2 cellular contexts compared by ENCODE assay signal in genomic region chr16:30728321-30728720, GRCh38.
TF ChIP-seq lines count a peak whose summit lies in the region.

No MANE protein-coding gene starts in this region.

TF ChIP-seq in GM23338, 12 proteins besides CTCF, POLR2A, EP300 and RAD21:
- TF ChIP-seq STAT1 (IDR thresholded peaks at IDR 0.05; ENCODE audit: unreplicated experiment) (no peak), ETS1 (IDR thresholded peaks at IDR 0.05) (no peak), NANOG (IDR thresholded peaks at IDR 0.05; ENCODE audit: borderline replicate concordance) (no peak), CREB1 (CRISPR knock-in tag; IDR thresholded peaks at IDR 0.05; ENCODE audit: low read depth) (no peak), ZNF114 (CRISPR knock-in tag; IDR thresholded peaks at IDR 0.05) (no peak), JUNB (IDR thresholded peaks at IDR 0.05; ENCODE audit: unreplicated experiment) (no peak), EZH2 (IDR thresholded peaks at IDR 0.05; ENCODE audit: low read depth, unreplicated experiment) (no peak), ZNF331 (CRISPR knock-in tag; IDR thresholded peaks at IDR 0.05; ENCODE audit: low read depth) (no peak), EZH2phosphoT487 (IDR thresholded peaks at IDR 0.05; ENCODE audit: unreplicated experiment) (no peak), POLR2AphosphoS5 (IDR thresholded peaks at IDR 0.05; ENCODE audit: low read depth) (no peak)
- TF ChIP-seq, protein P1, sequence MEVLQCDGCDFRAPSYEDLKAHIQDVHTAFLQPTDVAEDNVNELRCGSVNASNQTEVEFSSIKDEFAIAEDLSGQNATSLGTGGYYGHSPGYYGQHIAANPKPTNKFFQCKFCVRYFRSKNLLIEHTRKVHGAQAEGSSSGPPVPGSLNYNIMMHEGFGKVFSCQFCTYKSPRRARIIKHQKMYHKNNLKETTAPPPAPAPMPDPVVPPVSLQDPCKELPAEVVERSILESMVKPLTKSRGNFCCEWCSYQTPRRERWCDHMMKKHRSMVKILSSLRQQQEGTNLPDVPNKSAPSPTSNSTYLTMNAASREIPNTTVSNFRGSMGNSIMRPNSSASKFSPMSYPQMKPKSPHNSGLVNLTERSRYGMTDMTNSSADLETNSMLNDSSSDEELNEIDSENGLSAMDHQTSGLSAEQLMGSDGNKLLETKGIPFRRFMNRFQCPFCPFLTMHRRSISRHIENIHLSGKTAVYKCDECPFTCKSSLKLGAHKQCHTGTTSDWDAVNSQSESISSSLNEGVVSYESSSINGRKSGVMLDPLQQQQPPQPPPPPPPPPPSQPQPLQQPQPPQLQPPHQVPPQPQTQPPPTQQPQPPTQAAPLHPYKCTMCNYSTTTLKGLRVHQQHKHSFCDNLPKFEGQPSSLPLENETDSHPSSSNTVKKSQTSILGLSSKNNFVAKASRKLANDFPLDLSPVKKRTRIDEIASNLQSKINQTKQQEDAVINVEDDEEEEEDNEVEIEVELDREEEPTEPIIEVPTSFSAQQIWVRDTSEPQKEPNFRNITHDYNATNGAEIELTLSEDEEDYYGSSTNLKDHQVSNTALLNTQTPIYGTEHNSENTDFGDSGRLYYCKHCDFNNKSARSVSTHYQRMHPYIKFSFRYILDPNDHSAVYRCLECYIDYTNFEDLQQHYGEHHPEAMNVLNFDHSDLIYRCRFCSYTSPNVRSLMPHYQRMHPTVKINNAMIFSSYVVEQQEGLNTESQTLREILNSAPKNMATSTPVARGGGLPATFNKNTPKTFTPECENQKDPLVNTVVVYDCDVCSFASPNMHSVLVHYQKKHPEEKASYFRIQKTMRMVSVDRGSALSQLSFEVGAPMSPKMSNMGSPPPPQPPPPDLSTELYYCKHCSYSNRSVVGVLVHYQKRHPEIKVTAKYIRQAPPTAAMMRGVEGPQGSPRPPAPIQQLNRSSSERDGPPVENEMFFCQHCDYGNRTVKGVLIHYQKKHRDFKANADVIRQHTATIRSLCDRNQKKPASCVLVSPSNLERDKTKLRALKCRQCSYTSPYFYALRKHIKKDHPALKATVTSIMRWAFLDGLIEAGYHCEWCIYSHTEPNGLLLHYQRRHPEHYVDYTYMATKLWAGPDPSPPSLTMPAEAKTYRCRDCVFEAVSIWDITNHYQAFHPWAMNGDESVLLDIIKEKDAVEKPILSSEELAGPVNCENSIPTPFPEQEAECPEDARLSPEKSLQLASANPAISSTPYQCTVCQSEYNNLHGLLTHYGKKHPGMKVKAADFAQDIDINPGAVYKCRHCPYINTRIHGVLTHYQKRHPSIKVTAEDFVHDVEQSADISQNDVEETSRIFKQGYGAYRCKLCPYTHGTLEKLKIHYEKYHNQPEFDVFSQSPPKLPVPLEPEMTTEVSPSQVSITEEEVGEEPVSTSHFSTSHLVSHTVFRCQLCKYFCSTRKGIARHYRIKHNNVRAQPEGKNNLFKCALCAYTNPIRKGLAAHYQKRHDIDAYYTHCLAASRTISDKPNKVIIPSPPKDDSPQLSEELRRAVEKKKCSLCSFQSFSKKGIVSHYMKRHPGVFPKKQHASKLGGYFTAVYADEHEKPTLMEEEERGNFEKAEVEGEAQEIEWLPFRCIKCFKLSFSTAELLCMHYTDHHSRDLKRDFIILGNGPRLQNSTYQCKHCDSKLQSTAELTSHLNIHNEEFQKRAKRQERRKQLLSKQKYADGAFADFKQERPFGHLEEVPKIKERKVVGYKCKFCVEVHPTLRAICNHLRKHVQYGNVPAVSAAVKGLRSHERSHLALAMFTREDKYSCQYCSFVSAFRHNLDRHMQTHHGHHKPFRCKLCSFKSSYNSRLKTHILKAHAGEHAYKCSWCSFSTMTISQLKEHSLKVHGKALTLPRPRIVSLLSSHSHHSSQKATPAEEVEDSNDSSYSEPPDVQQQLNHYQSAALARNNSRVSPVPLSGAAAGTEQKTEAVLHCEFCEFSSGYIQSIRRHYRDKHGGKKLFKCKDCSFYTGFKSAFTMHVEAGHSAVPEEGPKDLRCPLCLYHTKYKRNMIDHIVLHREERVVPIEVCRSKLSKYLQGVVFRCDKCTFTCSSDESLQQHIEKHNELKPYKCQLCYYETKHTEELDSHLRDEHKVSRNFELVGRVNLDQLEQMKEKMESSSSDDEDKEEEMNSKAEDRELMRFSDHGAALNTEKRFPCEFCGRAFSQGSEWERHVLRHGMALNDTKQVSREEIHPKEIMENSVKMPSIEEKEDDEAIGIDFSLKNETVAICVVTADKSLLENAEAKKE (CRISPR knock-in tag; IDR thresholded peaks at IDR 0.05): no peak
- TF ChIP-seq, protein P2, sequence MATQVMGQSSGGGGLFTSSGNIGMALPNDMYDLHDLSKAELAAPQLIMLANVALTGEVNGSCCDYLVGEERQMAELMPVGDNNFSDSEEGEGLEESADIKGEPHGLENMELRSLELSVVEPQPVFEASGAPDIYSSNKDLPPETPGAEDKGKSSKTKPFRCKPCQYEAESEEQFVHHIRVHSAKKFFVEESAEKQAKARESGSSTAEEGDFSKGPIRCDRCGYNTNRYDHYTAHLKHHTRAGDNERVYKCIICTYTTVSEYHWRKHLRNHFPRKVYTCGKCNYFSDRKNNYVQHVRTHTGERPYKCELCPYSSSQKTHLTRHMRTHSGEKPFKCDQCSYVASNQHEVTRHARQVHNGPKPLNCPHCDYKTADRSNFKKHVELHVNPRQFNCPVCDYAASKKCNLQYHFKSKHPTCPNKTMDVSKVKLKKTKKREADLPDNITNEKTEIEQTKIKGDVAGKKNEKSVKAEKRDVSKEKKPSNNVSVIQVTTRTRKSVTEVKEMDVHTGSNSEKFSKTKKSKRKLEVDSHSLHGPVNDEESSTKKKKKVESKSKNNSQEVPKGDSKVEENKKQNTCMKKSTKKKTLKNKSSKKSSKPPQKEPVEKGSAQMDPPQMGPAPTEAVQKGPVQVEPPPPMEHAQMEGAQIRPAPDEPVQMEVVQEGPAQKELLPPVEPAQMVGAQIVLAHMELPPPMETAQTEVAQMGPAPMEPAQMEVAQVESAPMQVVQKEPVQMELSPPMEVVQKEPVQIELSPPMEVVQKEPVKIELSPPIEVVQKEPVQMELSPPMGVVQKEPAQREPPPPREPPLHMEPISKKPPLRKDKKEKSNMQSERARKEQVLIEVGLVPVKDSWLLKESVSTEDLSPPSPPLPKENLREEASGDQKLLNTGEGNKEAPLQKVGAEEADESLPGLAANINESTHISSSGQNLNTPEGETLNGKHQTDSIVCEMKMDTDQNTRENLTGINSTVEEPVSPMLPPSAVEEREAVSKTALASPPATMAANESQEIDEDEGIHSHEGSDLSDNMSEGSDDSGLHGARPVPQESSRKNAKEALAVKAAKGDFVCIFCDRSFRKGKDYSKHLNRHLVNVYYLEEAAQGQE (IDR thresholded peaks at IDR 0.05; ENCODE audit: unreplicated experiment): no peak

TF ChIP-seq in GM12878, 131 proteins besides CTCF, POLR2A, EP300 and RAD21:
- TF ChIP-seq WRNIP1 (IDR thresholded peaks at IDR 0.05; ENCODE audit: borderline replicate concordance, low read depth, low read length) (no peak), CBX5 (IDR thresholded peaks at IDR 0.05; ENCODE audit: low read depth) (no peak), RAD51 (IDR thresholded peaks at IDR 0.05) (no peak), PAX5 (IDR thresholded peaks at IDR 0.05; ENCODE audit: borderline replicate concordance, low read depth, low read length) (no peak), MTA2 (IDR thresholded peaks at IDR 0.05; ENCODE audit: low read depth) (no peak), SMARCA5 (IDR thresholded peaks at IDR 0.05) (no peak), SPI1 (IDR thresholded peaks at IDR 0.05; ENCODE audit: borderline replicate concordance, insufficient read depth, low read depth, low read length) (no peak), ATF7 (IDR thresholded peaks at IDR 0.05; ENCODE audit: low read depth) (no peak), BHLHE40 (IDR thresholded peaks at IDR 0.05; ENCODE audit: borderline replicate concordance in 1 of 2, low read depth in 2 of 2, low read length in 1 of 2) (no peak), MTA3 (IDR thresholded peaks at IDR 0.05; ENCODE audit: borderline replicate concordance, low read length) (no peak), CBX3 (IDR thresholded peaks at IDR 0.05; ENCODE audit: borderline replicate concordance, low read depth) (no peak), RBBP5 (conservative IDR thresholded peaks at IDR 0.05) (no peak), STAT1 (conservative IDR thresholded peaks at IDR 0.05) (no peak), ZSCAN29 (IDR thresholded peaks at IDR 0.05) (no peak), ZBTB4 (CRISPR knock-in tag; IDR thresholded peaks at IDR 0.05) (no peak)
- TF ChIP-seq, protein P3, sequence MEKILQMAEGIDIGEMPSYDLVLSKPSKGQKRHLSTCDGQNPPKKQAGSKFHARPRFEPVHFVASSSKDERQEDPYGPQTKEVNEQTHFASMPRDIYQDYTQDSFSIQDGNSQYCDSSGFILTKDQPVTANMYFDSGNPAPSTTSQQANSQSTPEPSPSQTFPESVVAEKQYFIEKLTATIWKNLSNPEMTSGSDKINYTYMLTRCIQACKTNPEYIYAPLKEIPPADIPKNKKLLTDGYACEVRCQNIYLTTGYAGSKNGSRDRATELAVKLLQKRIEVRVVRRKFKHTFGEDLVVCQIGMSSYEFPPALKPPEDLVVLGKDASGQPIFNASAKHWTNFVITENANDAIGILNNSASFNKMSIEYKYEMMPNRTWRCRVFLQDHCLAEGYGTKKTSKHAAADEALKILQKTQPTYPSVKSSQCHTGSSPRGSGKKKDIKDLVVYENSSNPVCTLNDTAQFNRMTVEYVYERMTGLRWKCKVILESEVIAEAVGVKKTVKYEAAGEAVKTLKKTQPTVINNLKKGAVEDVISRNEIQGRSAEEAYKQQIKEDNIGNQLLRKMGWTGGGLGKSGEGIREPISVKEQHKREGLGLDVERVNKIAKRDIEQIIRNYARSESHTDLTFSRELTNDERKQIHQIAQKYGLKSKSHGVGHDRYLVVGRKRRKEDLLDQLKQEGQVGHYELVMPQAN (conservative IDR thresholded peaks at IDR 0.05): no peak
